In the genomic region with DNA sequence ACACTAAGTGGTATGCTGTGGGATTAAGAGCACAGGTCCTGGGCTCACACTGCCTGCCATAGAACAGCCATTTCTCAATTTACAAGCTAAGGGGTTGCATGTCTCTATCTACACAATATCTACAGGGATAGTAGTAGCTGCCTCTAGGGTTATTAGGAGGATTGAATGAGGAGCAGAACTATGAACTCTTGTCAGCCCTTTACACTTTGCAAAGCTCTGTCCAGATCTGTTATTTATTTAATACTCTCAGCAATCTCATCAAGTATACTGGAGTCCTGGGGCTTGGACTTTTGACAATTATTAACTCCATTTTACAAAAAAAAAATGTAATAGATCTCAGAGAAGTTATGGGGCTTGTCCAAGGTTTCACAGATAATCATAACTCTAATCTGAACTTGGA, we compare ENCODE assay signal across 26 cellular contexts. TPM values are rescaled to one million over a fixed set of nuclear protein-coding genes. Genes with fewer than 3 reads are reported as not detected.
DNase-seq lines count a peak whose midpoint lies in the region; ATAC-seq, FAIRE-seq and TF ChIP-seq lines count a peak whose summit lies in the region.
"Had no signal": no experiment of that assay in that cellular context is flagged by ENCODE, and none has a peak within 500 bp of the region (broad histone marks: within the 10 kb centered on the region; RNA-seq: fewer than 3 reads in every experiment).

No MANE protein-coding gene starts in this region.

- intact Hi-C loops in left lung (cut with DNase I), result no loop called here

- H3K4me3 ChIP-seq in hepatocyte (no peak overlapping the region), left lung (no peak overlapping the region), small intestine (ENCODE audit: low read depth in 1 of 2, low read length in 2 of 2) (no peak overlapping the region)
- H3K4me3 ChIP-seq: GM23248 had no signal

- no peaks in the 10 kb centered on the region for H4K20me1 ChIP-seq in hepatocyte (ENCODE audit: insufficient read depth, poor library complexity, severe bottlenecking)

- H3K4me1 ChIP-seq in hepatocyte (ENCODE audit: insufficient read depth), result peaks cover 8% of the 10 kb centered on the region
- H3K4me1 ChIP-seq in left lung, result no peaks in the 10 kb centered on the region
- H3K4me1 ChIP-seq in small intestine (ENCODE audit: control insufficient read depth in 2 of 2, insufficient read depth in 1 of 2, low read depth in 1 of 2, low read length in 1 of 2), result peaks cover 0 to 10% of the 10 kb centered on the region in 2 donors

- FAIRE-seq in small intestine (lab: Jason Lieb, UNC) (no peak), GM19239 (lab: Jason Lieb, UNC) (no peak)
- FAIRE-seq: GM12891, GM18507 had no signal

- H3K9me2 ChIP-seq in hepatocyte (replicated peaks; ENCODE audit: insufficient read depth), result no peaks in the 10 kb centered on the region

- no peaks in the 10 kb centered on the region for H3K79me2 ChIP-seq in hepatocyte

- TF ChIP-seq CTCF in hepatocyte (IDR thresholded peaks at IDR 0.05; ENCODE audit: poor library complexity) (no peak), left lung (IDR thresholded peaks at IDR 0.05) (no peak)

- no peaks in the 10 kb centered on the region for H3K9me3 ChIP-seq in hepatocyte (ENCODE audit: low read depth)
- no peaks in the 10 kb centered on the region for H3K9me3 ChIP-seq in left lung
- no peaks in the 10 kb centered on the region for H3K9me3 ChIP-seq in small intestine (ENCODE audit: control insufficient read depth, low read depth)

- no peak overlapping the region for H3K4me2 ChIP-seq in hepatocyte

- H3K36me3 ChIP-seq in hepatocyte (replicated peaks; ENCODE audit: insufficient read depth, low read depth) (no peaks in the 10 kb centered on the region), left lung (no peaks in the 10 kb centered on the region), small intestine (ENCODE audit: control insufficient read depth in 2 of 2, insufficient read depth in 2 of 2, low read length in 2 of 2) (no peaks in the 10 kb centered on the region)

- peak; percentile 34 for ATAC-seq in left lung
- ATAC-seq: HCT116 had no signal

- H3K27me3 ChIP-seq in hepatocyte (no peaks in the 10 kb centered on the region), left lung (peaks cover 0 to 3% of the 10 kb centered on the region in 2 donors), small intestine (ENCODE audit: control insufficient read depth in 2 of 2, insufficient read depth in 2 of 2, low read length in 2 of 2) (no peaks in the 10 kb centered on the region)

- H3K27ac ChIP-seq in angular gyrus (ENCODE audit: low read depth, low read length) (peak overlapping the region; percentile 1), hepatocyte (peak overlapping the region; percentile 67), left lung (no peak overlapping the region), small intestine (ENCODE audit: low read depth in 1 of 2, low read length in 1 of 2) (peak overlapping the region in 1 of 2 donors; percentile 16)
- H3K27ac ChIP-seq: GM23248 had no signal

- no peak overlapping the region for H2AFZ ChIP-seq in hepatocyte
- H2AFZ ChIP-seq: GM23248 had no signal

- DNase-seq in hepatocyte (ENCODE audit: low spot score) (no peak), left lung (no peak), small intestine (peak; percentile 76), NOMO-1 treated with dmso at 0.1 percent for 144 hours (lab: John Stamatoyannopoulos, UW; ENCODE audit: unreplicated experiment) (no peak), RPMI8226 (no peak), GM19239 (ENCODE audit: insufficient read length, low spot score) (no peak)
- DNase-seq in activated CD4-positive, alpha-beta T cell treated with anti-CD3 and anti-CD28 coated beads, Interleukin-2, amount 50 U/mL, for 4 hours, result no peak
- DNase-seq: C1 segment of cervical spinal cord; Calu3; CD4-positive, alpha-beta memory T cell; COR-L47; DMS53; DMS79 treated with DMSO at 0.1 percent for 48 hours; GF-D8; GM23248; H9 had no signal

RNA-seq across cellular contexts. Expression of gene OPALIN, which starts 6.8 kb away (rescaled TPM):
- total RNA-seq in hepatocyte (not detected in 2 replicates), left lung (not detected)
- polyA plus RNA-seq in hepatocyte (not detected in 2 replicates), small intestine (not detected)
- total RNA-seq: A172; A673; Calu3; CD4-positive, alpha-beta memory T cell; Daoy; G401; GM23248; H4; H9 had no signal
- polyA plus RNA-seq: BJ; CD4-positive, alpha-beta memory T cell; GM23248 had no signal

RNA-seq across cellular contexts. Expression of gene DNTT, which starts 47.8 kb away (rescaled TPM):
- total RNA-seq in hepatocyte, result not detected in 2 replicates
- 0.10 TPM in 1 of 2 replicates, not detected in the other for polyA plus RNA-seq in hepatocyte
- not detected for total RNA-seq in left lung
- not detected for polyA plus RNA-seq in small intestine
- total RNA-seq: A172; A673; Calu3; CD4-positive, alpha-beta memory T cell; Daoy; G401; GM23248; H4; H9 had no signal
- polyA plus RNA-seq: BJ; CD4-positive, alpha-beta memory T cell; GM23248 had no signal

Comparison
In these comparisons a context has a peak if more than half of its experiments do, and no peak if none do; other contexts are left out.
1. H3K27ac ChIP-seq: peak in angular gyrus (single experiment) and hepatocyte (single experiment); none in left lung (0 of 2).